Comparison of ENCODE assay signal across 12 cellular contexts in genomic region chr14:41280745-41281144, GRCh38.
DNase-seq lines count a peak whose midpoint lies in the region; ATAC-seq and TF ChIP-seq lines count a peak whose summit lies in the region.
"Had no signal": no experiment of that assay in that cellular context is flagged by ENCODE, and none has a peak within 500 bp of the region (broad histone marks: within the 10 kb centered on the region; RNA-seq: fewer than 3 reads in every experiment).

No MANE protein-coding gene starts in this region.

- H3K36me3 ChIP-seq in Karpas-422 (ENCODE audit: insufficient read depth, low read length): no peaks in the 10 kb centered on the region
- H3K36me3 ChIP-seq in RWPE2 (ENCODE audit: low read depth): no peaks in the 10 kb centered on the region
- no peaks in the 10 kb centered on the region for H3K36me3 ChIP-seq in hepatocyte (replicated peaks; ENCODE audit: insufficient read depth, low read depth)
- no peaks in the 10 kb centered on the region for H3K36me3 ChIP-seq in transverse colon
- H3K36me3 ChIP-seq: tibial nerve had no signal

- intact Hi-C loops in transverse colon (cut with DNase I; ENCODE audit: low total_unique reads) (no loop called here), posterior cingulate gyrus (cut with DNase I) (no loop called here)

- H3K79me2 ChIP-seq in Karpas-422 (ENCODE audit: low read length) (no peaks in the 10 kb centered on the region), hepatocyte (no peaks in the 10 kb centered on the region)

- no peak overlapping the region for H3K4me3 ChIP-seq in Karpas-422 (ENCODE audit: low read length)
- H3K4me3 ChIP-seq in RWPE2 (ENCODE audit: severe bottlenecking): no peak overlapping the region
- no peak overlapping the region for H3K4me3 ChIP-seq in hepatocyte
- H3K4me3 ChIP-seq in transverse colon: no peak overlapping the region
- H3K4me3 ChIP-seq: K562, tibial nerve had no signal

- H3K9me3 ChIP-seq in Karpas-422 (ENCODE audit: low read length) (no peaks in the 10 kb centered on the region), RWPE2 (ENCODE audit: severe bottlenecking) (no peaks in the 10 kb centered on the region), hepatocyte (ENCODE audit: low read depth) (no peaks in the 10 kb centered on the region), transverse colon (no peaks in the 10 kb centered on the region)
- H3K9me3 ChIP-seq: tibial nerve had no signal

- DNase-seq in AML-193 (lab: John Stamatoyannopoulos, UW) (peak; percentile 6 to 14), Karpas-422 (peak; percentile 70), RWPE2 (ENCODE audit: low spot score) (no peak), hepatocyte (ENCODE audit: low spot score) (peak; percentile 25), transverse colon (no peak), posterior cingulate gyrus (no peak)
- no peak for DNase-seq in stimulated activated naive CD8-positive, alpha-beta T cell treated with anti-CD3 and anti-CD28 coated beads, Interleukin-15, Interleukin-2, amounts not matched to agents 100 U/mL and 50 U/mL, for 24 hours
- DNase-seq: activated effector memory CD4-positive, alpha-beta T cell treated with anti-CD3 and anti-CD28 coated beads, Interleukin-2, amount 50 U/mL, for 16 hours; CD4-positive, alpha-beta memory T cell had no signal

- H4K20me1 ChIP-seq in Karpas-422 (ENCODE audit: insufficient read depth, low read depth, low read length) (no peaks in the 10 kb centered on the region), hepatocyte (ENCODE audit: insufficient read depth, poor library complexity, severe bottlenecking) (no peaks in the 10 kb centered on the region)

- no peak for TF ChIP-seq POLR2A in transverse colon (IDR thresholded peaks at IDR 0.05)

- H3K4me1 ChIP-seq in Karpas-422 (ENCODE audit: low read length) (no peaks in the 10 kb centered on the region), RWPE2 (ENCODE audit: insufficient read depth, poor library complexity, severe bottlenecking) (no peaks in the 10 kb centered on the region), hepatocyte (ENCODE audit: insufficient read depth) (no peaks in the 10 kb centered on the region), transverse colon (no peaks in the 10 kb centered on the region)
- H3K4me1 ChIP-seq: tibial nerve had no signal

- WGBS in hepatocyte (ENCODE audit: low lambda C conversion rate, missing lambda C conversion rate): 12% methylated on average over 1 of the region's 1 CpG
- 39% methylated on average over 1 of the region's 1 CpG; no CpG with 5 or more reads in 1 of the 2 donors for WGBS in transverse colon (ENCODE audit: low coverage in 1 of 2), 2 donors

- peak; percentile 36 for TF ChIP-seq CTCF in RWPE2 (IDR thresholded peaks at IDR 0.05; ENCODE audit: poor library complexity, severe bottlenecking)
- TF ChIP-seq CTCF in hepatocyte (IDR thresholded peaks at IDR 0.05; ENCODE audit: poor library complexity): peak; percentile 47
- TF ChIP-seq CTCF in transverse colon (IDR thresholded peaks at IDR 0.05): peak in 1 of 5 experiments; percentile 7

- no peak overlapping the region for H3K9ac ChIP-seq in Karpas-422 (ENCODE audit: low read length)

- H3K27ac ChIP-seq in Karpas-422 (ENCODE audit: low read length) (no peak overlapping the region), RWPE2 (ENCODE audit: poor library complexity, severe bottlenecking) (no peak overlapping the region), hepatocyte (no peak overlapping the region), transverse colon (no peak overlapping the region)
- H3K27ac ChIP-seq: tibial nerve had no signal

- TF ChIP-seq EP300 in transverse colon (IDR thresholded peaks at IDR 0.05; ENCODE audit: low read depth): no peak

- in situ Hi-C loops in transverse colon (cut with MboI; ENCODE audit: low pct_ligation_motif_present in 1 of 4, low pct_unique_long_range_greater_than_20kb in 1 of 4, low sequenced_read_pairs in 3 of 4): no loop called here

- H3K4me2 ChIP-seq in Karpas-422 (ENCODE audit: low read depth, low read length, poor library complexity, severe bottlenecking) (no peak overlapping the region), hepatocyte (no peak overlapping the region)

- H2AFZ ChIP-seq in Karpas-422 (ENCODE audit: low read length): no peak overlapping the region
- no peak overlapping the region for H2AFZ ChIP-seq in hepatocyte

- H3K9me2 ChIP-seq in Karpas-422 (replicated peaks; ENCODE audit: insufficient read depth, low read length) (0 out of 2 replicates have a peak, but pooled peaks cover 3% of the 10 kb centered on the region), hepatocyte (replicated peaks; ENCODE audit: insufficient read depth) (no peaks in the 10 kb centered on the region)

- H3K27me3 ChIP-seq in Karpas-422 (ENCODE audit: low read length) (no peaks in the 10 kb centered on the region), RWPE2 (ENCODE audit: insufficient read depth, poor library complexity, severe bottlenecking) (no peaks in the 10 kb centered on the region), hepatocyte (no peaks in the 10 kb centered on the region), transverse colon (no peaks in the 10 kb centered on the region)
- H3K27me3 ChIP-seq: tibial nerve had no signal

- ATAC-seq in RWPE2 (ENCODE audit: low read depth) (no peak), HG02970 (IDR thresholded peaks at IDR 0.05; ENCODE audit: low FRiP score, unreplicated experiment) (no peak)
- ATAC-seq in stimulated activated naive CD8-positive, alpha-beta T cell treated with anti-CD3 and anti-CD28 coated beads, Interleukin-15, Interleukin-2, amounts not matched to agents 100 U/mL and 50 U/mL, for 24 hours: no peak
- ATAC-seq: K562 had no signal

Comparison
In these comparisons a context has a peak if more than half of its experiments do, and no peak if none do; other contexts are left out.
1. DNase-seq: peak in AML-193 (2 of 2), Karpas-422 (single experiment) and hepatocyte (single experiment); none in RWPE2 (single experiment), stimulated activated naive CD8-positive, alpha-beta T cell treated with anti-CD3 and anti-CD28 coated beads, Interleukin-15, Interleukin-2, amounts not matched to agents 100 U/mL and 50 U/mL, for 24 hours (single experiment), transverse colon (single experiment) and posterior cingulate gyrus (0 of 10).